8 cellular contexts compared by ENCODE assay signal in genomic region chr4:3766207-3766790, GRCh38. TPM values are rescaled to one million over a fixed set of nuclear protein-coding genes. Genes with fewer than 3 reads are reported as not detected.
A peak's percentile ranks its signal among the peaks of the same experiment; 100 is the strongest.
DNase-seq lines count a peak whose midpoint lies in the region; ATAC-seq, FAIRE-seq and TF ChIP-seq lines count a peak whose summit lies in the region.

Gene ADRA2C (plus strand): TSS chr4:3766385. CDS start chr4:3766607, 222 bp downstream.

- DNase-seq in NCI-H345 (lab: John Stamatoyannopoulos, UW) (peak; percentile 37), NCI-H345 treated with DMSO at 0.1 percent for 48 hours (lab: John Stamatoyannopoulos, UW; ENCODE audit: unreplicated experiment) (no peak), astrocyte (ENCODE audit: low read depth) (no peak), kidney (no peak), NCI-H187 treated with DMSO at 0.1 percent for 48 hours (lab: John Stamatoyannopoulos, UW) (no peak)

- H3K36me3 ChIP-seq in astrocyte (ENCODE audit: insufficient read depth, low read length) (no peaks in the 10 kb centered on the region), kidney (ENCODE audit: control insufficient read depth in 1 of 2, insufficient read depth in 2 of 2, low read length in 2 of 2) (no peaks in the 10 kb centered on the region), thymus (ENCODE audit: control insufficient read depth, insufficient read depth) (no peaks in the 10 kb centered on the region)

- peak within 1 kb of the TSS; percentile 56 for H2AFZ ChIP-seq in astrocyte (ENCODE audit: low read depth, low read length)

- intact Hi-C loops in kidney (cut with DNase I): no loop called here

- peak within 1 kb of the TSS; percentile 80 for H3K4me2 ChIP-seq in astrocyte (ENCODE audit: low read length)

- FAIRE-seq in astrocyte (lab: Jason Lieb, UNC) (no peak), kidney (lab: Jason Lieb, UNC) (no peak)

- 2% methylated on average over 97 of the region's 97 CpGs for WGBS in thymus

- TF ChIP-seq CTCF in astrocyte (IDR thresholded peaks at IDR 0.05; ENCODE audit: insufficient read depth, low read depth, low read length) (no peak), kidney (IDR thresholded peaks at IDR 0.05; ENCODE audit: borderline replicate concordance, extremely low read depth, insufficient read depth) (no peak)

- H3K27me3 Mint-ChIP-seq in astrocyte (ENCODE audit: low read depth, unreplicated experiment): peaks cover 40% of the 10 kb centered on the region

- peaks cover 2% of the 10 kb centered on the region for H3K9me3 Mint-ChIP-seq in astrocyte (ENCODE audit: unreplicated experiment)

- no peak within 1 kb of the TSS for H3K27ac ChIP-seq in astrocyte (ENCODE audit: low read depth, low read length)
- peak within 1 kb of the TSS; percentile 6 to 53 for H3K27ac ChIP-seq in kidney (ENCODE audit: low read depth in 2 of 2, low read length in 2 of 2)
- no peak within 1 kb of the TSS for H3K27ac ChIP-seq in thymus (ENCODE audit: low read depth)

- H3K4me3 ChIP-seq in astrocyte (ENCODE audit: insufficient read depth, low read depth, low read length): no peak within 1 kb of the TSS
- peak within 1 kb of the TSS; percentile 39 to 58 for H3K4me3 ChIP-seq in kidney (ENCODE audit: low read length in 2 of 2)
- H3K4me3 ChIP-seq in thymus (ENCODE audit: low read length): peak within 1 kb of the TSS; percentile 12

- H3K36me3 Mint-ChIP-seq in astrocyte (ENCODE audit: low read depth, unreplicated experiment): no peaks in the 10 kb centered on the region

- H3K9ac ChIP-seq in astrocyte (ENCODE audit: low read length): no peak within 1 kb of the TSS
- H3K9ac ChIP-seq in kidney (ENCODE audit: low read length in 2 of 2): peak within 1 kb of the TSS in 1 of 2 donors; percentile 19

- H3K4me3 Mint-ChIP-seq in astrocyte (ENCODE audit: unreplicated experiment): peak within 1 kb of the TSS; percentile 84

- H3K27ac Mint-ChIP-seq in astrocyte (ENCODE audit: unreplicated experiment): peak within 1 kb of the TSS; percentile 78

- no peaks in the 10 kb centered on the region for H3K79me2 ChIP-seq in astrocyte (ENCODE audit: insufficient read depth, low read length)

- H3K9me3 ChIP-seq in astrocyte (ENCODE audit: insufficient read depth, low read depth, low read length) (peaks cover 5% of the 10 kb centered on the region), kidney (ENCODE audit: control insufficient read depth in 1 of 2, low read length in 2 of 2) (no peaks in the 10 kb centered on the region), thymus (ENCODE audit: control insufficient read depth) (no peaks in the 10 kb centered on the region)

- H3K4me1 ChIP-seq in astrocyte (ENCODE audit: insufficient read depth, low read length): no peaks in the 10 kb centered on the region
- H3K4me1 ChIP-seq in kidney (ENCODE audit: control insufficient read depth in 1 of 2, insufficient read depth in 1 of 2, low read depth in 1 of 2, low read length in 2 of 2): peaks cover 0 to 5% of the 10 kb centered on the region in 2 donors
- H3K4me1 ChIP-seq in thymus (ENCODE audit: control insufficient read depth, insufficient read depth, low read length): no peaks in the 10 kb centered on the region

- no peaks in the 10 kb centered on the region for H4K20me1 ChIP-seq in astrocyte (ENCODE audit: insufficient read depth, low read length)

- peaks cover 23% of the 10 kb centered on the region for H3K27me3 ChIP-seq in astrocyte (ENCODE audit: insufficient read depth, low read length)
- H3K27me3 ChIP-seq in thymus (ENCODE audit: control insufficient read depth, insufficient read depth): peaks cover 49% of the 10 kb centered on the region

- ATAC-seq in HG02798 (IDR thresholded peaks at IDR 0.05; ENCODE audit: poor library complexity, unreplicated experiment) (no peak), HG03378 (IDR thresholded peaks at IDR 0.05; ENCODE audit: unreplicated experiment) (no peak)

- H3K4me1 Mint-ChIP-seq in astrocyte (ENCODE audit: low read depth, unreplicated experiment): peaks cover 1% of the 10 kb centered on the region

RNA-seq across cellular contexts. Expression of gene ADRA2C, which starts in this region (rescaled TPM):
- total RNA-seq in astrocyte: 3.2 and 4.2 TPM in 2 replicates
- total RNA-seq in kidney: 36.2 TPM
- polyA plus RNA-seq in kidney (ENCODE audit: insufficient read depth, low read depth, low replicate concordance): 21.9 TPM
- 4.4 TPM for polyA plus RNA-seq in thymus

Comparison
In these comparisons a context has a peak if more than half of its experiments do, and no peak if none do; other contexts are left out.
1. H3K27ac ChIP-seq: peak in kidney (2 of 2); none in astrocyte (single experiment) and thymus (single experiment).